ENCODE assay signal across 8 cellular contexts in the genomic region with DNA sequence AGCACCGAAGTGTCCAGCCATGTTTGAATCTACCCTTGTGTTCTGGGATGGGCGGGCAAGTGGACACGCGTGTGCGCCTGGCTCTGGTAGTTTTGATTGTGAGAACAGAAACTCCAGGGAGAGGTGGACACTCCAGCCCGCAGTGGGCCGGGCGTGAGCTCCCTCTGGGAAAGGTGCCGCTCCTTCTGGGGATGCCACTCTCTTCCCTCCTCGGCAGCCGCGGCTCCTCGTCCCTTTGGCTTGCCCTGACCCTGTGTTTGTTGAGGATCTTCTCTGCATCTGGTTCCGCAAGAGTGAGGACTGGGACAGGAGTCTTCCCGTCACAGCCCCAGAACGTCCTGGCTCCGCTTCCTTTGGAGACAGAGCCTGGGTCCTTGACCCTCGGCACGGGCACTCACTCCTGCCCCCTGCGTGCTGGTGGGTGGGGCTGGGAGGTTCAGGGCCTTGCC. TPM values are rescaled to one million over a fixed set of nuclear protein-coding genes. Genes with fewer than 3 reads are reported as not detected.
DNase-seq lines count a peak whose midpoint lies in the region; ATAC-seq and TF ChIP-seq lines count a peak whose summit lies in the region.

No MANE protein-coding gene starts in this region.

- H3K9me2 ChIP-seq in SK-N-SH: no peaks in the 10 kb centered on the region

- CTCF ChIA-PET in SK-N-SH (lab: Yijun Ruan, JAX): no interaction called here

- H3K79me2 ChIP-seq in SK-N-SH (ENCODE audit: insufficient read depth): peaks cover 67% of the 10 kb centered on the region

- no peak overlapping the region for H3K27ac ChIP-seq in SK-N-SH (ENCODE audit: low read depth in 2 of 2, low read length in 1 of 2)

- H3K9ac ChIP-seq in SK-N-SH: peak overlapping the region; percentile 93

- H3K27me3 Mint-ChIP-seq in activated T-helper 17 cell treated with anti-CD3 and anti-CD28 coated beads, Interleukin-2, amount 50 U/mL, for 72 hours: no peaks in the 10 kb centered on the region
- peaks cover 26 to 52% (median 30%) of the 10 kb centered on the region in 3 donors for H3K27me3 Mint-ChIP-seq in immature natural killer cell (ENCODE audit: low read depth in 3 of 3)
- H3K27me3 Mint-ChIP-seq in stimulated activated naive B cell treated with anti-CD40 and anti-IgM and Interleukin-4, amounts not matched to agents 10 μg/mL and 1 μg/mL and 100 μg/mL, for 72 hours: no peaks in the 10 kb centered on the region

- H4K20me1 ChIP-seq in SK-N-SH (ENCODE audit: insufficient read depth): peaks cover 53% of the 10 kb centered on the region

- DNase-seq in SK-N-SH: no peak
- DNase-seq in immature natural killer cell: no peak
- DNase-seq in stimulated activated naive B cell treated with anti-CD40 and anti-IgM and Interleukin-4, amounts not matched to agents 10 μg/mL and 1 μg/mL and 100 μg/mL, for 72 hours: no peak
- no peak for DNase-seq in DMS 273 (lab: John Stamatoyannopoulos, UW; ENCODE audit: unreplicated experiment)

- TF ChIP-seq EP300 in SK-N-SH (IDR thresholded peaks at IDR 0.05; ENCODE audit: borderline replicate concordance in 1 of 2, low read depth in 1 of 2, low read length in 1 of 2): no peak

- H3K4me2 ChIP-seq in SK-N-SH: peak overlapping the region; percentile 97

- no peaks in the 10 kb centered on the region for H3K9me3 ChIP-seq in SK-N-SH

- peak overlapping the region; percentile 96 for H3K27ac Mint-ChIP-seq in activated T-helper 17 cell treated with anti-CD3 and anti-CD28 coated beads, Interleukin-2, amount 50 U/mL, for 72 hours
- H3K27ac Mint-ChIP-seq in immature natural killer cell: peak overlapping the region; percentile 87 to 98 (median 97)
- H3K27ac Mint-ChIP-seq in stimulated activated naive B cell treated with anti-CD40 and anti-IgM and Interleukin-4, amounts not matched to agents 10 μg/mL and 1 μg/mL and 100 μg/mL, for 72 hours: peak overlapping the region; percentile 89

- peaks cover 5 to 7% of the 10 kb centered on the region in 2 experiments for H3K36me3 ChIP-seq in SK-N-SH (replicated peaks in 1 of 2; ENCODE audit: control insufficient read depth in 1 of 2, insufficient read depth in 2 of 2, low read length in 1 of 2)

- peaks cover 63% of the 10 kb centered on the region for H3K36me3 Mint-ChIP-seq in activated T-helper 17 cell treated with anti-CD3 and anti-CD28 coated beads, Interleukin-2, amount 50 U/mL, for 72 hours (ENCODE audit: low read depth)
- H3K36me3 Mint-ChIP-seq in immature natural killer cell: peaks cover 0 to 6% (median 0%) of the 10 kb centered on the region in 3 donors
- H3K36me3 Mint-ChIP-seq in stimulated activated naive B cell treated with anti-CD40 and anti-IgM and Interleukin-4, amounts not matched to agents 10 μg/mL and 1 μg/mL and 100 μg/mL, for 72 hours: peaks cover 12 to 39% of the 10 kb centered on the region in 2 donors

- H3K4me1 Mint-ChIP-seq in activated T-helper 17 cell treated with anti-CD3 and anti-CD28 coated beads, Interleukin-2, amount 50 U/mL, for 72 hours: peaks cover 42% of the 10 kb centered on the region
- peaks cover 71 to 73% of the 10 kb centered on the region in 2 donors for H3K4me1 Mint-ChIP-seq in immature natural killer cell
- peaks cover 41 to 71% of the 10 kb centered on the region in 2 donors for H3K4me1 Mint-ChIP-seq in stimulated activated naive B cell treated with anti-CD40 and anti-IgM and Interleukin-4, amounts not matched to agents 10 μg/mL and 1 μg/mL and 100 μg/mL, for 72 hours

- H3K4me1 ChIP-seq in SK-N-SH (ENCODE audit: control insufficient read depth in 1 of 2, insufficient read depth in 2 of 2, low read depth in 1 of 2, low read length in 1 of 2): peaks cover 5 to 32% of the 10 kb centered on the region in 2 experiments; a peak in 3 of 4 replicates

- WGBS in SK-N-SH (ENCODE audit: low lambda C conversion rate): 55% methylated on average over 17 of the region's 20 CpGs

- no peak overlapping the region for H2AFZ ChIP-seq in SK-N-SH (ENCODE audit: low read depth)

- H3K9me3 Mint-ChIP-seq in activated T-helper 17 cell treated with anti-CD3 and anti-CD28 coated beads, Interleukin-2, amount 50 U/mL, for 72 hours: no peaks in the 10 kb centered on the region
- H3K9me3 Mint-ChIP-seq in immature natural killer cell: no peaks in the 10 kb centered on the region
- no peaks in the 10 kb centered on the region for H3K9me3 Mint-ChIP-seq in stimulated activated naive B cell treated with anti-CD40 and anti-IgM and Interleukin-4, amounts not matched to agents 10 μg/mL and 1 μg/mL and 100 μg/mL, for 72 hours

- ATAC-seq in SK-N-SH treated with all-trans-retinoic acid at 6 μM for 48 hours (no peak), HG03571 (IDR thresholded peaks at IDR 0.05; ENCODE audit: unreplicated experiment) (no peak), HG03378 (IDR thresholded peaks at IDR 0.05; ENCODE audit: unreplicated experiment) (no peak)
- ATAC-seq in activated T-helper 17 cell treated with anti-CD3 and anti-CD28 coated beads, Interleukin-2, amount 50 U/mL, for 72 hours (replicated peaks): no peak
- ATAC-seq in stimulated activated naive B cell treated with anti-CD40 and anti-IgM and Interleukin-4, amounts not matched to agents 10 μg/mL and 1 μg/mL and 100 μg/mL, for 72 hours (replicated peaks): no peak

- TF ChIP-seq RAD21 in SK-N-SH (IDR thresholded peaks at IDR 0.05; ENCODE audit: low read length): no peak

- peak overlapping the region; percentile 97 for H3K4me3 Mint-ChIP-seq in activated T-helper 17 cell treated with anti-CD3 and anti-CD28 coated beads, Interleukin-2, amount 50 U/mL, for 72 hours
- peak overlapping the region; percentile 92 to 95 (median 93) for H3K4me3 Mint-ChIP-seq in immature natural killer cell
- peak overlapping the region; percentile 83 to 93 for H3K4me3 Mint-ChIP-seq in stimulated activated naive B cell treated with anti-CD40 and anti-IgM and Interleukin-4, amounts not matched to agents 10 μg/mL and 1 μg/mL and 100 μg/mL, for 72 hours

- POLR2A ChIA-PET in SK-N-SH (lab: Yijun Ruan, JAX): no interaction called here

- no peaks in the 10 kb centered on the region for H3K27me3 ChIP-seq in SK-N-SH (ENCODE audit: insufficient read depth)

- H3K4me3 ChIP-seq in SK-N-SH (ENCODE audit: low read depth in 2 of 2, low read length in 1 of 2): peak overlapping the region; percentile 91 to 95

- no peak for TF ChIP-seq CTCF in SK-N-SH (IDR thresholded peaks at IDR 0.05)

- H3F3A ChIP-seq in SK-N-SH (replicated peaks; ENCODE audit: insufficient read depth): no peaks in the 10 kb centered on the region

TF ChIP-seq in SK-N-SH, 30 proteins besides CTCF, POLR2A, EP300 and RAD21 (continues in another document):
- TF ChIP-seq NRF1 (IDR thresholded peaks at IDR 0.05; ENCODE audit: low read depth, low read length) (no peak), ELF1 (IDR thresholded peaks at IDR 0.05) (no peak)

TF ChIP-seq in SK-N-SH treated with all-trans-retinoic acid at 6 μM for 48 hours, 23 proteins besides CTCF, POLR2A, EP300 and RAD21:
- TF ChIP-seq, protein P1, sequence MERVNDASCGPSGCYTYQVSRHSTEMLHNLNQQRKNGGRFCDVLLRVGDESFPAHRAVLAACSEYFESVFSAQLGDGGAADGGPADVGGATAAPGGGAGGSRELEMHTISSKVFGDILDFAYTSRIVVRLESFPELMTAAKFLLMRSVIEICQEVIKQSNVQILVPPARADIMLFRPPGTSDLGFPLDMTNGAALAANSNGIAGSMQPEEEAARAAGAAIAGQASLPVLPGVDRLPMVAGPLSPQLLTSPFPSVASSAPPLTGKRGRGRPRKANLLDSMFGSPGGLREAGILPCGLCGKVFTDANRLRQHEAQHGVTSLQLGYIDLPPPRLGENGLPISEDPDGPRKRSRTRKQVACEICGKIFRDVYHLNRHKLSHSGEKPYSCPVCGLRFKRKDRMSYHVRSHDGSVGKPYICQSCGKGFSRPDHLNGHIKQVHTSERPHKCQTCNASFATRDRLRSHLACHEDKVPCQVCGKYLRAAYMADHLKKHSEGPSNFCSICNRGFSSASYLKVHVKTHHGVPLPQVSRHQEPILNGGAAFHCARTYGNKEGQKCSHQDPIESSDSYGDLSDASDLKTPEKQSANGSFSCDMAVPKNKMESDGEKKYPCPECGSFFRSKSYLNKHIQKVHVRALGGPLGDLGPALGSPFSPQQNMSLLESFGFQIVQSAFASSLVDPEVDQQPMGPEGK (CRISPR knock-in tag; IDR thresholded peaks at IDR 0.05; ENCODE audit: borderline replicate concordance): no peak
- TF ChIP-seq OSR1 (CRISPR knock-in tag; IDR thresholded peaks at IDR 0.05): no peak
- no peak for TF ChIP-seq RARB (CRISPR knock-in tag; IDR thresholded peaks at IDR 0.05)
- TF ChIP-seq BACH2 (CRISPR knock-in tag; IDR thresholded peaks at IDR 0.05; ENCODE audit: borderline replicate concordance): no peak
- no peak for TF ChIP-seq ZC3H10 (CRISPR knock-in tag; IDR thresholded peaks at IDR 0.05)
- TF ChIP-seq ISL1 (CRISPR knock-in tag; IDR thresholded peaks at IDR 0.05): no peak
- no peak for TF ChIP-seq ARNTL (CRISPR knock-in tag; IDR thresholded peaks at IDR 0.05; ENCODE audit: borderline replicate concordance, low read depth)
TF ChIP-seq in SK-N-SH treated with all-trans-retinoic acid at 6 μM for 48 hours: peak in this region for 0.

RNA-seq across cellular contexts. Expression of a gene that starts 1.3 kb away (rescaled TPM):
- 11.9 and 15.6 TPM in 2 replicates for polyA plus RNA-seq in SK-N-SH (2012; rRNA removed)
- polyA plus RNA-seq in SK-N-SH (2012; cell fraction: cytosol; rRNA removed): 6.9 and 9.3 TPM in 2 replicates
- polyA plus RNA-seq in SK-N-SH (2012; cell fraction: nucleus; rRNA removed): 26.6 and 34.8 TPM in 2 replicates
- 10 to 100 TPM; 38.8 to 48.5 TPM for total RNA-seq in activated T-helper 17 cell treated with anti-CD3 and anti-CD28 coated beads, Interleukin-2, amount 50 U/mL, for 72 hours
- 10 to 100 TPM in 1 of 3 donors, 1 to 10 TPM in 2; 6.6 to 20.3 (median 9.3) TPM for polyA plus RNA-seq in immature natural killer cell
